8 cellular contexts compared by ENCODE assay signal in the genomic region with DNA sequence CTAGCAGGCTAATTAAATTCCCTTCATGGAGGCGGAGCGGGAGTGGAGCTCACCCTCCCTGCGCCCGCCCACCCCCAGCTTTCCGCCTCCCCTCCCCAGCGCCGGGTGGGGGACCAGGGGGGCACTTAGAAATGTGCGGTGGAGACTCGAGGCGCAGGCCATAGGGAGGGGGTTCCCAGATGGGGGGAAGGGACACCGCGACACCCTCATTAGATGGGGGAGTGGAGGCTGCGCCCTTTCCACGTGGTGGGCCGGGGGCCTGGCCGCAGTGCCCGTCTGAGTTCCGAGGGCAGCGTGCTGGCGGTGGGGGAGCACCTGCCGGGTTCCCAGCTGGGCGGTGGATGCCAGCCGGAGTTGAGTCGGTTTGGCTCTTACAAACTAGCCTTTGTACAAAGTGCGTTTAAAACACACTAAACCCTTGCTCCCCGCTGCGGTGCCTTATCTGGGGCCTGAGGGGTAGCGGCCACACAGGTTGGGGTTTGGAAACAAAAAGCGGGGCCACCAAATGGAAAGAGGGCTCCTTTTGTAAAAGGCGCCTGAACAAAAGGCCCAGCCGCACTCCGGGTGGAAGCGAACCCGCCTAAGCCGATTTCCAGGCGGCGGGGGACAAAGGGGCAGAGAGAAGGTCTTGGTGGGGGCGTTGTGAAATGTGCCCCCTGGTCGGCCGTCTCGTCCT. TPM values are rescaled to one million over a fixed set of nuclear protein-coding genes. Genes with fewer than 3 reads are reported as not detected.
A peak's percentile ranks its signal among the peaks of the same experiment; 100 is the strongest.
DNase-seq lines count a peak whose midpoint lies in the region; ATAC-seq and TF ChIP-seq lines count a peak whose summit lies in the region.

No MANE protein-coding gene starts in this region.

- peaks cover 3% of the 10 kb centered on the region for H3K36me3 Mint-ChIP-seq in type B pancreatic cell

- no peaks in the 10 kb centered on the region for H3K9me3 Mint-ChIP-seq in type B pancreatic cell

- ATAC-seq in left lobe of liver, result no peak

- no peak for TF ChIP-seq CTCF in type B pancreatic cell (conservative IDR thresholded peaks at IDR 0.05)

- H3K27me3 Mint-ChIP-seq in type B pancreatic cell, result no peaks in the 10 kb centered on the region

- DNase-seq in activated naive CD4-positive, alpha-beta T cell treated with Interleukin-2 at 50 U/mL for 16 hours, result peak; percentile 2
- no peak for DNase-seq in activated naive CD4-positive, alpha-beta T cell (lab: John Stamatoyannopoulos, UW)
- peak; percentile 65 for DNase-seq in activated CD8-positive, alpha-beta memory T cell treated with anti-CD3 and anti-CD28 coated beads, Interleukin-2, amount 50 U/mL, for 48 hours
- DNase-seq in left lobe of liver (ENCODE audit: low spot score) (peak; percentile 58), type B pancreatic cell (ENCODE audit: extremely low spot score, unreplicated experiment) (no peak), DMS153 (lab: John Stamatoyannopoulos, UW) (no peak), SKM-1 (lab: John Stamatoyannopoulos, UW; ENCODE audit: unreplicated experiment) (no peak), NCI-H345 treated with DMSO at 0.1 percent for 48 hours (lab: John Stamatoyannopoulos, UW; ENCODE audit: unreplicated experiment) (no peak)

- H3K27ac Mint-ChIP-seq in type B pancreatic cell, result peak overlapping the region; percentile 96

- peaks cover 27% of the 10 kb centered on the region for H3K4me1 Mint-ChIP-seq in type B pancreatic cell (ENCODE audit: unreplicated experiment)

- H3K4me3 Mint-ChIP-seq in type B pancreatic cell, result peak overlapping the region; percentile 86

RNA-seq across cellular contexts. Expression of gene GSE1, which starts 1.4 kb away (rescaled TPM):
- total RNA-seq in left lobe of liver, result 38.3 TPM
- total RNA-seq in type B pancreatic cell (ENCODE audit: low replicate concordance), result 101 and 112 TPM in 2 replicates

Comparison
In these comparisons a context has a peak if more than half of its experiments do, and no peak if none do; other contexts are left out.
1. DNase-seq: peak in activated naive CD4-positive, alpha-beta T cell treated with Interleukin-2 at 50 U/mL for 16 hours (single experiment), activated CD8-positive, alpha-beta memory T cell treated with anti-CD3 and anti-CD28 coated beads, Interleukin-2, amount 50 U/mL, for 48 hours (single experiment) and left lobe of liver (single experiment); none in activated naive CD4-positive, alpha-beta T cell (0 of 4), type B pancreatic cell (single experiment), DMS153 (single experiment), SKM-1 (single experiment) and NCI-H345 treated with DMSO at 0.1 percent for 48 hours (single experiment).